9 cellular contexts compared by ENCODE assay signal in the genomic region with DNA sequence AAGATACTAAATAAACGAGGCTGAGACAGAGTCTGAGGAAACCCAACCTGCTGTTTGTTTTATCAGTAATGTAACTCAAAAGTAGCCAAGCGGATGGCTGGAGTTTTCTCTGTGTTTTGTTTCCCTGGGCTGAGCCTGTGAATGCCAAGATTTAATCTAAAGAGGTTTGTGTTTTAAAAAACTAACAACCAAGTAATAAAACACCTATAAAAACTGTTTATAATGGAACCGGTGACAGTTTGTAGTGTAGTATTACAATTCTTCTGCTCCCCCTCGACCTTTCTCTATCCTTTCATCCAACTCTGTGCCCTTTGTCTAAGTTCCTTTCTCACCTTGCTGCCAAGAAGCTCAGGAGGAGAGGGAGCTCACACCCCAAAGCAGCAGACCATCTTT. TPM values are rescaled to one million over a fixed set of nuclear protein-coding genes. Genes with fewer than 3 reads are reported as not detected.
DNase-seq lines count a peak whose midpoint lies in the region; FAIRE-seq and TF ChIP-seq lines count a peak whose summit lies in the region.
"Had no signal": no experiment of that assay in that cellular context is flagged by ENCODE, and none has a peak within 500 bp of the region (broad histone marks: within the 10 kb centered on the region; RNA-seq: fewer than 3 reads in every experiment).

No MANE protein-coding gene starts in this region.

- H3K27ac Mint-ChIP-seq in CD8-positive, alpha-beta memory T cell: peak overlapping the region; percentile 71 to 94 (median 90)

- DNase-seq in CD8-positive, alpha-beta memory T cell: no peak
- DNase-seq in Jurkat, Clone E6-1 (ENCODE audit: low read depth, low spot score): no peak
- no peak for DNase-seq in effector memory CD4-positive, alpha-beta T cell
- no peak for DNase-seq in frontal cortex (ENCODE audit: low spot score in 2 of 2)
- no peak for DNase-seq in NCI-H82 treated with DMSO at 0.1 percent for 48 hours (lab: John Stamatoyannopoulos, UW; ENCODE audit: unreplicated experiment)
- no peak for DNase-seq in NCI-H1417 treated with DMSO at 0.1 percent for 48 hours (lab: John Stamatoyannopoulos, UW)
- DNase-seq in UCSD-AML1 (lab: John Stamatoyannopoulos, UW; ENCODE audit: unreplicated experiment): no peak
- DNase-seq: GOT3 had no signal

- H3K27ac ChIP-seq in CD8-positive, alpha-beta memory T cell (ENCODE audit: low read depth, low read length): no peak overlapping the region
- H3K27ac ChIP-seq in effector memory CD4-positive, alpha-beta T cell (ENCODE audit: insufficient read depth, low read length, poor library complexity, severe bottlenecking): peak overlapping the region; percentile 75
- peak overlapping the region; percentile 85 for H3K27ac ChIP-seq in parathyroid adenoma

- peak overlapping the region; percentile 85 to 96 (median 88) for H3K4me3 Mint-ChIP-seq in CD8-positive, alpha-beta memory T cell

- FAIRE-seq in frontal cortex (lab: Jason Lieb, UNC): no peak

- CTCF ChIA-PET in CD8-positive, alpha-beta memory T cell (lab: Charles Lee): no interaction called here

- H3K36me3 Mint-ChIP-seq in CD8-positive, alpha-beta memory T cell: peaks cover 0 to 8% (median 0%) of the 10 kb centered on the region in 3 donors

- peak overlapping the region; percentile 61 for H3K4me3 ChIP-seq in CD8-positive, alpha-beta memory T cell (ENCODE audit: low read length)
- H3K4me3 ChIP-seq in Jurkat, Clone E6-1 (ENCODE audit: low read length): peak overlapping the region; percentile 81
- peak overlapping the region; percentile 89 for H3K4me3 ChIP-seq in effector memory CD4-positive, alpha-beta T cell (ENCODE audit: insufficient read depth, low read depth, low read length, poor library complexity, severe bottlenecking)
- peak overlapping the region; percentile 6 for H3K4me3 ChIP-seq in parathyroid adenoma (ENCODE audit: low read depth, low read length)

- H3K9me3 ChIP-seq in CD8-positive, alpha-beta memory T cell (ENCODE audit: low read length): no peaks in the 10 kb centered on the region
- no peaks in the 10 kb centered on the region for H3K9me3 ChIP-seq in effector memory CD4-positive, alpha-beta T cell (ENCODE audit: control insufficient read depth, low read length)
- H3K9me3 ChIP-seq in parathyroid adenoma (ENCODE audit: control insufficient read depth, low read length): no peaks in the 10 kb centered on the region

- POLR2A ChIA-PET in CD8-positive, alpha-beta memory T cell (lab: Charles Lee): no interaction called here

- TF ChIP-seq CTCF in parathyroid adenoma (IDR thresholded peaks at IDR 0.05): no peak

- H2AFZ ChIP-seq in parathyroid adenoma: peak overlapping the region; percentile 76

- H3K4me1 ChIP-seq in CD8-positive, alpha-beta memory T cell (ENCODE audit: insufficient read depth, low read length): peaks cover 34% of the 10 kb centered on the region
- peaks cover 36% of the 10 kb centered on the region for H3K4me1 ChIP-seq in effector memory CD4-positive, alpha-beta T cell (ENCODE audit: control insufficient read depth, insufficient read depth, low read length, poor library complexity, severe bottlenecking)
- peaks cover 29% of the 10 kb centered on the region for H3K4me1 ChIP-seq in parathyroid adenoma

- no peaks in the 10 kb centered on the region for H3K9me3 Mint-ChIP-seq in CD8-positive, alpha-beta memory T cell

- H3K4me2 ChIP-seq in parathyroid adenoma (ENCODE audit: low read length): peak overlapping the region; percentile 83

- H3K79me2 ChIP-seq in parathyroid adenoma: peaks cover 12% of the 10 kb centered on the region

- H3K27me3 ChIP-seq in CD8-positive, alpha-beta memory T cell (ENCODE audit: insufficient read depth, low read length, poor library complexity, severe bottlenecking): no peaks in the 10 kb centered on the region
- H3K27me3 ChIP-seq in effector memory CD4-positive, alpha-beta T cell (replicated peaks; ENCODE audit: control insufficient read depth, insufficient read depth, low read length, poor library complexity, severe bottlenecking): no peaks in the 10 kb centered on the region
- H3K27me3 ChIP-seq in parathyroid adenoma (ENCODE audit: control insufficient read depth, insufficient read depth, low read length): no peaks in the 10 kb centered on the region

- no peaks in the 10 kb centered on the region for H3K27me3 Mint-ChIP-seq in CD8-positive, alpha-beta memory T cell

- no peak overlapping the region for H3K9ac ChIP-seq in parathyroid adenoma

- H3K4me1 Mint-ChIP-seq in CD8-positive, alpha-beta memory T cell: peaks cover 48 to 52% (median 49%) of the 10 kb centered on the region in 3 donors

- no peaks in the 10 kb centered on the region for H3K36me3 ChIP-seq in CD8-positive, alpha-beta memory T cell (ENCODE audit: insufficient read depth, low read length)
- no peaks in the 10 kb centered on the region for H3K36me3 ChIP-seq in effector memory CD4-positive, alpha-beta T cell (ENCODE audit: control insufficient read depth, insufficient read depth, low read length)
- H3K36me3 ChIP-seq in parathyroid adenoma (ENCODE audit: control insufficient read depth, insufficient read depth, low read length): no peaks in the 10 kb centered on the region

RNA-seq across cellular contexts. Expression of a gene that starts 2.6 kb away (rescaled TPM):
- total RNA-seq in CD8-positive, alpha-beta memory T cell: 10 to 100 TPM; 21.8 to 23.6 TPM
- 32.8 TPM for polyA plus RNA-seq in CD8-positive, alpha-beta memory T cell
- polyA plus RNA-seq in Jurkat, Clone E6-1 (2012; ENCODE audit: insufficient read depth, insufficient read length): 11.0 TPM
- total RNA-seq in frontal cortex: 189 TPM

Comparison
In these comparisons a context has a peak if more than half of its experiments do, and no peak if none do; other contexts are left out.
1. H3K4me3 ChIP-seq: peak in every context shown above with its lines; median percentile 89 in effector memory CD4-positive, alpha-beta T cell; 81 in Jurkat, Clone E6-1; 61 in CD8-positive, alpha-beta memory T cell; 6 in parathyroid adenoma.